In the genomic region with DNA sequence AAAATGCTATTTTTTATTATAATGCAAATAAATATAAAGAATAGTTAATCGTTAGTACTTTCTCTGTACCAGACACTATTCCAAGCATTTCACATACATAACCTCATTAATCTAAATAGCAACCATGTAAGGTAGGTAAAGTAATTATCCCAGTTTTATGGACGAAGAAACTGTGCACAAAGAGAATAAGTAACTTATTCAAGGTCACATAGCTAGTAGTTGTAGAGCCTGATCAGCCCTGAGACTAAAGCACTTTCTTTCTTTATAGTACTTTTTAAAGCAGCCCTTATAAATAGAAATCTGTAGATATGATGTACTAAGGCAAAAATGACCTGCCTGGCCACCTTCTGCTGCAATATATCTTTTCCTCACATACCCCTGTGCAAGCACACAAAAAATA, we compare ENCODE assay signal across 20 cellular contexts.
"Had no signal": no experiment of that assay in that cellular context is flagged by ENCODE, and none has a peak within 500 bp of the region (broad histone marks: within the 10 kb centered on the region; RNA-seq: fewer than 3 reads in every experiment).

No MANE protein-coding gene starts in this region.

- FAIRE-seq: endothelial cell of umbilical vein had no signal

- H3K4me1 Mint-ChIP-seq: memory B cell; naive B cell; neural crest cell; stimulated activated naive B cell treated with anti-CD40 and anti-IgM and Interleukin-4, amounts not matched to agents 10 μg/mL and 1 μg/mL and 100 μg/mL, for 72 hours had no signal

- DNase-seq: dermis blood vessel endothelial cell; effector memory CD4-positive, alpha-beta T cell; foreskin keratinocyte; heart left ventricle; hippocampal formation; kidney glomerular epithelial cell; naive B cell; stimulated activated CD4-positive, alpha-beta T cell treated with anti-CD3 and anti-CD28 coated beads, Interleukin-15, amount 100 ng/mL, for 24 hours; stimulated activated CD4-positive, alpha-beta T cell treated with anti-CD3 and anti-CD28 coated beads, Interleukin-2, amount 100 ng/mL, for 48 hours; stimulated activated naive B cell treated with anti-CD40 and anti-IgM and Interleukin-4, amounts not matched to agents 10 μg/mL and 1 μg/mL and 100 μg/mL, for 72 hours; upper lobe of right lung; uterus had no signal

- ATAC-seq: foreskin keratinocyte; gastroesophageal sphincter; heart left ventricle; left lobe of liver; natural killer cell treated with Interleukin-12 subunit alpha and Interleukin-12 subunit beta and Interleukin-15 and Interleukin-18, amount 100 ng/mL, for 72 hours; stimulated activated naive B cell treated with anti-CD40 and anti-IgM and Interleukin-4, amounts not matched to agents 10 μg/mL and 1 μg/mL and 100 μg/mL, for 72 hours; upper lobe of right lung had no signal

- H3K27ac Mint-ChIP-seq: memory B cell; naive B cell; natural killer cell treated with Interleukin-12 subunit alpha and Interleukin-12 subunit beta and Interleukin-15 and Interleukin-18, amount 100 ng/mL, for 72 hours; progenitor cell of endocrine pancreas; stimulated activated naive B cell treated with anti-CD40 and anti-IgM and Interleukin-4, amounts not matched to agents 10 μg/mL and 1 μg/mL and 100 μg/mL, for 72 hours; stimulated activated naive CD8-positive, alpha-beta T cell treated with anti-CD3 and anti-CD28 coated beads, Interleukin-15, Interleukin-2, amounts not matched to agents 100 ng/mL and 50 ng/mL, for 24 hours had no signal

- H3K4me3 Mint-ChIP-seq: memory B cell; naive B cell; natural killer cell treated with Interleukin-12 subunit alpha and Interleukin-12 subunit beta and Interleukin-15 and Interleukin-18, amount 100 ng/mL, for 72 hours; neural crest cell; stimulated activated naive B cell treated with anti-CD40 and anti-IgM and Interleukin-4, amounts not matched to agents 10 μg/mL and 1 μg/mL and 100 μg/mL, for 72 hours; stimulated activated naive CD8-positive, alpha-beta T cell treated with anti-CD3 and anti-CD28 coated beads, Interleukin-15, Interleukin-2, amounts not matched to agents 100 ng/mL and 50 ng/mL, for 24 hours had no signal

- H3K36me3 Mint-ChIP-seq: memory B cell; naive B cell; natural killer cell treated with Interleukin-12 subunit alpha and Interleukin-12 subunit beta and Interleukin-15 and Interleukin-18, amount 100 ng/mL, for 72 hours; stimulated activated naive B cell treated with anti-CD40 and anti-IgM and Interleukin-4, amounts not matched to agents 10 μg/mL and 1 μg/mL and 100 μg/mL, for 72 hours had no signal

- H3K9me3 Mint-ChIP-seq: memory B cell; naive B cell; natural killer cell treated with Interleukin-12 subunit alpha and Interleukin-12 subunit beta and Interleukin-15 and Interleukin-18, amount 100 ng/mL, for 72 hours; neural crest cell; stimulated activated naive B cell treated with anti-CD40 and anti-IgM and Interleukin-4, amounts not matched to agents 10 μg/mL and 1 μg/mL and 100 μg/mL, for 72 hours; stimulated activated naive CD8-positive, alpha-beta T cell treated with anti-CD3 and anti-CD28 coated beads, Interleukin-15, Interleukin-2, amounts not matched to agents 100 ng/mL and 50 ng/mL, for 24 hours had no signal

- H3K27me3 Mint-ChIP-seq: memory B cell; natural killer cell treated with Interleukin-12 subunit alpha and Interleukin-12 subunit beta and Interleukin-15 and Interleukin-18, amount 100 ng/mL, for 72 hours; progenitor cell of endocrine pancreas had no signal
